In genomic region chr9:74653437-74654080, GRCh38 we compare ENCODE assay signal across 1 cellular context.
TF ChIP-seq lines count a peak whose summit lies in the region.

No MANE protein-coding gene starts in this region.

TF ChIP-seq in H1, 55 proteins besides CTCF, POLR2A, EP300 and RAD21 (continued from another document):
- TF ChIP-seq SIX5 (IDR thresholded peaks at IDR 0.05; ENCODE audit: low read depth, low read length) = no peak
- no peak for TF ChIP-seq SRF (IDR thresholded peaks at IDR 0.05; ENCODE audit: low read depth, low read length)
- TF ChIP-seq RXRA (IDR thresholded peaks at IDR 0.05; ENCODE audit: insufficient read depth, low read depth, low read length) = no peak
- no peak for TF ChIP-seq SP2 (IDR thresholded peaks at IDR 0.05; ENCODE audit: low read length)
- TF ChIP-seq JUND (IDR thresholded peaks at IDR 0.05; ENCODE audit: low read length) = no peak
- TF ChIP-seq ZNF274 (IDR thresholded peaks at IDR 0.05; ENCODE audit: borderline replicate concordance, extremely low read depth, low read length) = no peak
- no peak for TF ChIP-seq TEAD4 (IDR thresholded peaks at IDR 0.05; ENCODE audit: low read depth, low read length)
TF ChIP-seq in H1: peak in this region for 0.
